ENCODE assay signal across 8 cellular contexts in genomic region chr10:72340510-72340895, GRCh38. TPM values are rescaled to one million over a fixed set of nuclear protein-coding genes. Genes with fewer than 3 reads are reported as not detected.
A peak's percentile ranks its signal among the peaks of the same experiment; 100 is the strongest.
DNase-seq lines count a peak whose midpoint lies in the region; ATAC-seq and TF ChIP-seq lines count a peak whose summit lies in the region.

No MANE protein-coding gene starts in this region.

- no peak overlapping the region for H3K14ac ChIP-seq in neuronal stem cell (ENCODE audit: low read length)

- peaks cover 2% of the 10 kb centered on the region for H3K79me1 ChIP-seq in neuronal stem cell (ENCODE audit: low read depth, low read length)

- no peak for TF ChIP-seq EP300 in esophagus muscularis mucosa (IDR thresholded peaks at IDR 0.05)

- H4K8ac ChIP-seq in neuronal stem cell (ENCODE audit: low read depth, low read length) = no peak overlapping the region

- H3K27me3 ChIP-seq in esophagus muscularis mucosa (no peaks in the 10 kb centered on the region), neuronal stem cell (ENCODE audit: control insufficient read depth in 3 of 3, insufficient read depth in 3 of 3, low read depth in 1 of 3, low read length in 3 of 3) (no peaks in the 10 kb centered on the region)

- H3K9ac ChIP-seq in neuronal stem cell (ENCODE audit: low read depth, low read length, poor library complexity) = peak overlapping the region; percentile 13

- no peak overlapping the region for H2BK5ac ChIP-seq in neuronal stem cell (ENCODE audit: low read length)

- H3K27ac ChIP-seq in esophagus muscularis mucosa (replicated peaks in 1 of 4) (no peak overlapping the region), neuronal stem cell (replicated peaks; ENCODE audit: low read length) (no peak overlapping the region)

- H3K4me1 ChIP-seq in esophagus muscularis mucosa (peaks cover 16 to 43% (median 36%) of the 10 kb centered on the region in 4 donors), neuronal stem cell (ENCODE audit: control insufficient read depth in 2 of 2, insufficient read depth in 1 of 2, low read depth in 1 of 2, low read length in 2 of 2) (peaks cover 6 to 14% of the 10 kb centered on the region in 2 donors)

- no peak for ATAC-seq in HG03097 (IDR thresholded peaks at IDR 0.05; ENCODE audit: low FRiP score, unreplicated experiment)
- ATAC-seq in GM19452 (IDR thresholded peaks at IDR 0.05; ENCODE audit: unreplicated experiment) = no peak

- no peak overlapping the region for H2BK15ac ChIP-seq in neuronal stem cell (ENCODE audit: low read length)

- TF ChIP-seq POLR2A in esophagus muscularis mucosa (IDR thresholded peaks at IDR 0.05; ENCODE audit: low read depth) = no peak

- peaks cover 52 to 97% (median 84%) of the 10 kb centered on the region in 4 donors for H3K36me3 ChIP-seq in esophagus muscularis mucosa
- H3K36me3 ChIP-seq in neuronal stem cell (replicated peaks in 1 of 2; ENCODE audit: control insufficient read depth in 2 of 2, insufficient read depth in 2 of 2, low read length in 2 of 2) = peaks cover 35 to 91% of the 10 kb centered on the region in 2 donors

- TF ChIP-seq CTCF in esophagus muscularis mucosa (IDR thresholded peaks at IDR 0.05) = peak in 2 of 3 experiments; percentile 88 to 94

- intact Hi-C loops in esophagus muscularis mucosa (cut with DNase I) = no loop called here

- peak overlapping the region; percentile 67 for H3K18ac ChIP-seq in neuronal stem cell (ENCODE audit: low read length)

- no peak overlapping the region for H4K91ac ChIP-seq in neuronal stem cell (ENCODE audit: low read depth, low read length, poor library complexity)

- H3K23ac ChIP-seq in neuronal stem cell (ENCODE audit: low read depth, low read length, poor library complexity) = peak overlapping the region; percentile 16

- H2AFZ ChIP-seq in neuronal stem cell (ENCODE audit: low read length) = no peak overlapping the region

- no peak overlapping the region for H2BK120ac ChIP-seq in neuronal stem cell (ENCODE audit: low read depth, low read length)

- H3K9me3 ChIP-seq in esophagus muscularis mucosa (no peaks in the 10 kb centered on the region), neuronal stem cell (replicated peaks in 1 of 2; ENCODE audit: control insufficient read depth in 2 of 2, insufficient read depth in 1 of 2, low read depth in 1 of 2, low read length in 2 of 2) (no peaks in the 10 kb centered on the region)

- peak overlapping the region; percentile 91 for H2BK12ac ChIP-seq in neuronal stem cell (ENCODE audit: low read length)

- no peak overlapping the region for H3K4ac ChIP-seq in neuronal stem cell (ENCODE audit: low read length)

- H2AK5ac ChIP-seq in neuronal stem cell (ENCODE audit: low read depth, low read length) = peak overlapping the region; percentile 53

- no peak overlapping the region for H3K4me2 ChIP-seq in neuronal stem cell (ENCODE audit: insufficient read depth, low read length, poor library complexity, severe bottlenecking)

- WGBS in esophagus muscularis mucosa = 46% methylated on average over 12 of the region's 15 CpGs
- no CpG with 5 or more reads among the region's 15 CpGs for WGBS in neuronal stem cell (ENCODE audit: extremely low coverage in 2 of 2, insufficient read length in 2 of 2, insufficient replicate concordance in 1 of 2), 2 donors

- peak; percentile 31 for DNase-seq in NCI-H1694 (lab: John Stamatoyannopoulos, UW)
- DNase-seq in NCI-H1694 treated with DMSO at 0.1 percent for 48 hours (lab: John Stamatoyannopoulos, UW) = no peak
- DNase-seq in NCI-H748 (lab: John Stamatoyannopoulos, UW; ENCODE audit: unreplicated experiment) = peak; percentile 42
- peak; percentile 76 for DNase-seq in activated T-cell treated with anti-CD3 and anti-CD28 coated beads for 48 hours (ENCODE audit: low read depth)
- DNase-seq in esophagus muscularis mucosa (ENCODE audit: extremely low spot score) = no peak
- no peak for DNase-seq in neuronal stem cell (ENCODE audit: low spot score)

- H3K4me3 ChIP-seq in esophagus muscularis mucosa (no peak overlapping the region), neuronal stem cell (ENCODE audit: low read length in 2 of 2) (no peak overlapping the region)

RNA-seq across cellular contexts. Expression of gene DNAJB12, which starts 14.2 kb away (rescaled TPM):
- 10 to 100 TPM; 27.8 to 46.5 (median 37.8) TPM for total RNA-seq in esophagus muscularis mucosa
- 10.8 TPM for polyA plus RNA-seq in neuronal stem cell (2013, experiment 1 of 2)
- polyA plus RNA-seq in neuronal stem cell (2013, experiment 2 of 2) = 10.2 TPM

Comparison
In these comparisons a context has a peak if more than half of its experiments do, and no peak if none do; other contexts are left out.
1. DNase-seq: peak in NCI-H1694 (single experiment), NCI-H748 (single experiment) and activated T-cell treated with anti-CD3 and anti-CD28 coated beads for 48 hours (single experiment); none in NCI-H1694 treated with DMSO at 0.1 percent for 48 hours (single experiment), esophagus muscularis mucosa (single experiment) and neuronal stem cell (single experiment).